In the genomic region with DNA sequence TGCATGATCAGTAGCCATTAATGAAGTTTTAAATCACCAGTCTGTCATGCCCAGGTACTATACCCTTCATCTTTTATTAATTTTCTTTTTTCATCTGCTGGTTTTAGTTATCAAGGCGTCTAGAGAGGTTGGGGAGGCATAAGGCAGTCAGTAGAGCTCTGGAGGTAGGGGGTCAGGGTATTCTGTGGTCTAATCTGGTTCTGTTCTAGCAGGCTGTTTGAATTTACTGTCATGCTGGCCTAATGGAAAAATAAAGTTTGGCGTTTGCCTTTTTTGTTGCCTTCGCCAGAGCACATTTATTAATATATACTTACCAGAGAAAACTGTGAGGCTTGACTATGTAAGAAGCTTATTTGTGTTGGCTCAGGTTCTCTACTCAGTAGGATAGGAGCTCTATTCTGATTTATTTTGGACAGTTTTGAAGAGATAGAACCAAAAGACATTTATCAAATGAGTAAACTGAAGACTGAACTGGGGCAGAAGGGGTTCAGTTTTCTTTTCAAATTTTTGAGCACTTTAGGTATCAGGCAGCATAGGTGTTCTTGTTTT, we compare ENCODE assay signal across 1 cellular context.
TF ChIP-seq lines count a peak whose summit lies in the region.

No MANE protein-coding gene starts in this region.

TF ChIP-seq in WTC11, 78 proteins besides CTCF, POLR2A, EP300 and RAD21 (continued from another document):
- TF ChIP-seq ZNF532 (CRISPR knock-in tag; IDR thresholded peaks at IDR 0.05; ENCODE audit: borderline replicate concordance) (no peak), MLX (CRISPR knock-in tag; IDR thresholded peaks at IDR 0.05) (no peak), FOXP4 (CRISPR knock-in tag; IDR thresholded peaks at IDR 0.05) (no peak), JAZF1 (CRISPR knock-in tag; IDR thresholded peaks at IDR 0.05) (no peak)
